ENCODE assay signal across 22 cellular contexts in genomic region chr3:16148213-16148612, GRCh38. TPM values are rescaled to one million over a fixed set of nuclear protein-coding genes. Genes with fewer than 3 reads are reported as not detected.
DNase-seq lines count a peak whose midpoint lies in the region; ATAC-seq and TF ChIP-seq lines count a peak whose summit lies in the region.
"Had no signal": no experiment of that assay in that cellular context is flagged by ENCODE, and none has a peak within 500 bp of the region (broad histone marks: within the 10 kb centered on the region; RNA-seq: fewer than 3 reads in every experiment).

No MANE protein-coding gene starts in this region.

- no peak overlapping the region for H3K9ac ChIP-seq in stomach smooth muscle (ENCODE audit: low read length in 2 of 2)
- H3K9ac ChIP-seq: KMS-11, neural progenitor cell had no signal

- peaks cover 17% of the 10 kb centered on the region for H3K9me3 Mint-ChIP-seq in activated T-helper 1 cell treated with anti-CD3 and anti-CD28 coated beads, Interleukin-12 subunit alpha, Interleukin-12 subunit beta, Interleukin-2, Interleukin-4 antibody, amounts not matched to agents 30 ng/mL and 10 ng/mL and 1 ng/mL, durations not matched to agents 14 hours and 24 hours and 36 hours

- H3K27me3 ChIP-seq in AG04450 (ENCODE audit: control insufficient read depth, insufficient read depth, low read length) (no peaks in the 10 kb centered on the region), brain microvascular endothelial cell (replicated peaks) (no peaks in the 10 kb centered on the region), lower lobe of right lung (ENCODE audit: low read depth) (no peaks in the 10 kb centered on the region), stomach smooth muscle (ENCODE audit: control insufficient read depth in 1 of 2, insufficient read depth in 2 of 2, low read length in 2 of 2) (no peaks in the 10 kb centered on the region)
- H3K27me3 ChIP-seq: neural progenitor cell had no signal

- no peak overlapping the region for H3K4me3 ChIP-seq in AG04450 (ENCODE audit: low read depth, low read length)
- no peak overlapping the region for H3K4me3 ChIP-seq in brain microvascular endothelial cell (ENCODE audit: low read depth, low read length)
- no peak overlapping the region for H3K4me3 ChIP-seq in lower lobe of right lung
- H3K4me3 ChIP-seq in stomach smooth muscle (ENCODE audit: low read length in 2 of 2) = peak overlapping the region in 1 of 2 donors; percentile 19
- H3K4me3 ChIP-seq: neural progenitor cell had no signal

- H3K4me1 Mint-ChIP-seq in activated T-helper 1 cell treated with anti-CD3 and anti-CD28 coated beads, Interleukin-12 subunit alpha, Interleukin-12 subunit beta, Interleukin-2, Interleukin-4 antibody, amounts not matched to agents 30 ng/mL and 10 ng/mL and 1 ng/mL, durations not matched to agents 14 hours and 24 hours and 36 hours (ENCODE audit: low read depth) = no peaks in the 10 kb centered on the region
- H3K4me1 Mint-ChIP-seq: stimulated activated memory B cell treated with anti-CD40 and anti-IgM and Interleukin-4, amounts not matched to agents 10 μg/mL and 1 μg/mL and 100 μg/mL, for 72 hours had no signal

- ATAC-seq in lower lobe of right lung = no peak
- ATAC-seq: stimulated activated memory B cell treated with anti-CD40 and anti-IgM and Interleukin-4, amounts not matched to agents 10 μg/mL and 1 μg/mL and 100 μg/mL, for 72 hours; T-cell had no signal

- no peak overlapping the region for H3K4me3 Mint-ChIP-seq in activated T-helper 1 cell treated with anti-CD3 and anti-CD28 coated beads, Interleukin-12 subunit alpha, Interleukin-12 subunit beta, Interleukin-2, Interleukin-4 antibody, amounts not matched to agents 30 ng/mL and 10 ng/mL and 1 ng/mL, durations not matched to agents 14 hours and 24 hours and 36 hours
- H3K4me3 Mint-ChIP-seq: neural progenitor cell; stimulated activated memory B cell treated with anti-CD40 and anti-IgM and Interleukin-4, amounts not matched to agents 10 μg/mL and 1 μg/mL and 100 μg/mL, for 72 hours; T-cell had no signal

- in situ Hi-C loops in brain microvascular endothelial cell (cut with HindIII; ENCODE audit: low pct_ligation_motif_present, low sequenced_read_pairs) = no loop called here

- intact Hi-C loops in lower lobe of right lung (cut with DNase I) = no loop called here
- intact Hi-C loops in activated T-helper 1 cell treated with anti-CD3 and anti-CD28 coated beads, Interleukin-12 subunit alpha, Interleukin-12 subunit beta, Interleukin-2, Interleukin-4 antibody, amounts not matched to agents 30 ng/mL and 10 ng/mL and 1 ng/mL, durations not matched to agents 14 hours and 24 hours and 36 hours (cut with micrococcal nuclease) = no loop called here

- H3K4me1 ChIP-seq in lower lobe of right lung (peaks cover 12% of the 10 kb centered on the region), stomach smooth muscle (ENCODE audit: control insufficient read depth, insufficient read depth, low read length) (peaks cover 13% of the 10 kb centered on the region)
- H3K4me1 ChIP-seq: neural progenitor cell had no signal

- H3K9me3 ChIP-seq in AG04450 (ENCODE audit: control insufficient read depth, insufficient read depth, low read length) (peaks cover 9% of the 10 kb centered on the region), lower lobe of right lung (no peaks in the 10 kb centered on the region), stomach smooth muscle (ENCODE audit: control insufficient read depth in 2 of 2, low read length in 2 of 2) (peaks cover 0 to 3% of the 10 kb centered on the region in 2 donors)

- no peak for DNase-seq in AG04450 (ENCODE audit: low read depth, low spot score)
- no peak for DNase-seq in brain microvascular endothelial cell
- DNase-seq in lower lobe of right lung = no peak
- DNase-seq in NCI-H510A (lab: John Stamatoyannopoulos, UW) = no peak
- no peak for DNase-seq in stimulated activated CD8-positive, alpha-beta memory T cell treated with anti-CD3 and anti-CD28 coated beads, Interleukin-4, amount 100 ng/mL, for 48 hours
- no peak for DNase-seq in activated T-helper 1 cell treated with anti-CD3 and anti-CD28 coated beads, Interleukin-12 subunit alpha, Interleukin-12 subunit beta, Interleukin-2, Interleukin-4 antibody, amounts not matched to agents 30 ng/mL and 10 ng/mL and 1 ng/mL, durations not matched to agents 14 hours and 24 hours and 36 hours (ENCODE audit: low spot score)
- DNase-seq in NCI-H526 treated with DMSO at 0.1 percent for 48 hours (lab: John Stamatoyannopoulos, UW) = no peak
- DNase-seq: activated CD4-positive, alpha-beta T cell treated with anti-CD3 and anti-CD28 coated beads for 48 hours; activated CD8-positive, alpha-beta memory T cell treated with anti-CD3 and anti-CD28 coated beads, Interleukin-2, amount 50 U/mL, for 48 hours; activated gamma-delta T cell treated with Interleukin-2 at 50 U/mL for 16 hours; GDM1; midbrain; retina; SHP77; stimulated activated CD4-positive, alpha-beta T cell treated with anti-CD3 and anti-CD28 coated beads, Interleukin-15, amount 100 ng/mL, for 24 hours had no signal

- H3K36me3 ChIP-seq in brain microvascular endothelial cell (replicated peaks) (no peaks in the 10 kb centered on the region), lower lobe of right lung (no peaks in the 10 kb centered on the region), stomach smooth muscle (ENCODE audit: control insufficient read depth in 2 of 2, insufficient read depth in 2 of 2, low read length in 2 of 2) (no peaks in the 10 kb centered on the region)
- H3K36me3 ChIP-seq: neural progenitor cell had no signal

- peak overlapping the region; percentile 42 for H3K27ac ChIP-seq in AG04450 (ENCODE audit: low read depth, low read length)
- peak overlapping the region; percentile 3 for H3K27ac ChIP-seq in brain microvascular endothelial cell
- H3K27ac ChIP-seq in lower lobe of right lung = peak overlapping the region; percentile 11
- peak overlapping the region; percentile 37 for H3K27ac ChIP-seq in stomach smooth muscle (ENCODE audit: low read length)
- H3K27ac ChIP-seq: KMS-11, neural progenitor cell had no signal

- TF ChIP-seq CTCF in AG04450 (IDR thresholded peaks at IDR 0.05; ENCODE audit: low read depth, low read length) (no peak), brain microvascular endothelial cell (IDR thresholded peaks at IDR 0.05; ENCODE audit: low read depth, low read length, missing control alignments) (no peak), lower lobe of right lung (IDR thresholded peaks at IDR 0.05) (no peak)

- peaks cover 7% of the 10 kb centered on the region for H3K27me3 Mint-ChIP-seq in activated T-helper 1 cell treated with anti-CD3 and anti-CD28 coated beads, Interleukin-12 subunit alpha, Interleukin-12 subunit beta, Interleukin-2, Interleukin-4 antibody, amounts not matched to agents 30 ng/mL and 10 ng/mL and 1 ng/mL, durations not matched to agents 14 hours and 24 hours and 36 hours (ENCODE audit: insufficient read depth)

- no peaks in the 10 kb centered on the region for H3K36me3 Mint-ChIP-seq in activated T-helper 1 cell treated with anti-CD3 and anti-CD28 coated beads, Interleukin-12 subunit alpha, Interleukin-12 subunit beta, Interleukin-2, Interleukin-4 antibody, amounts not matched to agents 30 ng/mL and 10 ng/mL and 1 ng/mL, durations not matched to agents 14 hours and 24 hours and 36 hours (ENCODE audit: low read depth)
- H3K36me3 Mint-ChIP-seq: neural progenitor cell; stimulated activated memory B cell treated with anti-CD40 and anti-IgM and Interleukin-4, amounts not matched to agents 10 μg/mL and 1 μg/mL and 100 μg/mL, for 72 hours; T-cell had no signal

- POLR2A ChIA-PET in AG04450 (lab: Yijun Ruan, JAX) = interaction anchor here (1.7 kb wide), 1 partner anchor 88 kb away, joined by 4 read pairs; no protein-coding TSS in a partner anchor

- CTCF ChIA-PET in AG04450 (lab: Charles Lee) = no interaction called here

- H3K27ac Mint-ChIP-seq in activated T-helper 1 cell treated with anti-CD3 and anti-CD28 coated beads, Interleukin-12 subunit alpha, Interleukin-12 subunit beta, Interleukin-2, Interleukin-4 antibody, amounts not matched to agents 30 ng/mL and 10 ng/mL and 1 ng/mL, durations not matched to agents 14 hours and 24 hours and 36 hours = no peak overlapping the region
- H3K27ac Mint-ChIP-seq: neural progenitor cell; stimulated activated memory B cell treated with anti-CD40 and anti-IgM and Interleukin-4, amounts not matched to agents 10 μg/mL and 1 μg/mL and 100 μg/mL, for 72 hours; T-cell had no signal

RNA-seq across cellular contexts. Expression of gene GALNT15, which starts 26.3 kb away (rescaled TPM):
- 23.0 and 27.9 TPM in 2 replicates for polyA plus RNA-seq in AG04450 (2011; rRNA removed)
- polyA minus RNA-seq in AG04450 (2011; rRNA and poly(A)+ RNA removed) = 43.3 and 59.2 TPM in 2 replicates
- 9.8 TPM for total RNA-seq in lower lobe of right lung
- total RNA-seq in activated T-helper 1 cell treated with anti-CD3 and anti-CD28 coated beads, Interleukin-12 subunit alpha, Interleukin-12 subunit beta, Interleukin-2, Interleukin-4 antibody, amounts not matched to agents 30 ng/mL and 10 ng/mL and 1 ng/mL, durations not matched to agents 14 hours and 24 hours and 36 hours = not detected in 2 replicates
- total RNA-seq: H4, HT-29 had no signal

Comparison
In these comparisons a context has a peak if more than half of its experiments do, and no peak if none do; other contexts are left out.
1. RNA of gene GALNT15, which starts 26.3 kb away (total RNA-seq): 9.8 TPM in lower lobe of right lung (single experiment); not detected in activated T-helper 1 cell treated with anti-CD3 and anti-CD28 coated beads, Interleukin-12 subunit alpha, Interleukin-12 subunit beta, Interleukin-2, Interleukin-4 antibody, amounts not matched to agents 30 ng/mL and 10 ng/mL and 1 ng/mL, durations not matched to agents 14 hours and 24 hours and 36 hours; every median in the first group is over 10 times any median in the second.
2. Peak in every context shown above with its lines, with median percentiles within 50 percentile points of each other: H3K27ac ChIP-seq.